Comparison of ENCODE assay signal across 8 cellular contexts in the genomic region with DNA sequence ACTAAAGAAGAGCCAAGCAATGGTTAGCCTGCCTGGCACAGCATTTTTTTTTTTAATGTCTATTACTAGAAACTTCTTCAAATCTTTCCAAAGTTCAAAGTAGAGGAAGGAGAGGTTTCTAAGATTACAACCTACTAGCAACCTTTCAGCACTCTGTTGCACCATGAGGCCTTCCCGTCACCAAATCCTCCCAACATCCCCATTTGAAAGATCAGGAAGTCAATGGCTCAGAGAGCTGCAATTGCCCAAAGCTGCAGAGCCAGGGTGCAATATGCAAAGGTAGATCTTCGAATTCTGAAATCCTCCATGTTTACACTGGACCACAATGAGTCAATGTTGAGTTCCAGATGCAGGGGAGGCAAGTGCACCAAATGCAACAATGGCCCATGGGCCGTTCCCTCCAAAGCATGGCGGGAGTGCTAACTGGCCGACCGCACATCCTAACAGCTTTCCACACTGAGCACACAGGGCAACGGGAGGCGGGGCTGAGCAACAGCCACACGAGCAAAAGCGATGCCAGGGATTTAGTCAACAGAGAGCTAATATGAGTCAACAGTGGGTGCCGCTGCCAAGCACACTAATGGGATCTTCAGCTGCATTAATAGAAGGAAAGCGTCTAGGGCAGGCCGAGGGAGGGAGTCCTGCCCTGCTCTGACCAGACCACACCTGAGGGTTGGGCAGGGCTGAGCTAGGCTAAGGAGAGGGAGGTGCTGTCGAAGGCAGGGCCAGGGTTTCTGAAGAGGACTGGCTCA. TPM values are rescaled to one million over a fixed set of nuclear protein-coding genes. Genes with fewer than 3 reads are reported as not detected.
DNase-seq lines count a peak whose midpoint lies in the region; ATAC-seq and TF ChIP-seq lines count a peak whose summit lies in the region.

No MANE protein-coding gene starts in this region.

- no peak for TF ChIP-seq CTCF in chondrocyte (IDR thresholded peaks at IDR 0.05)
- TF ChIP-seq CTCF in nephron (IDR thresholded peaks at IDR 0.05; ENCODE audit: unreplicated experiment in 3 of 3), result no peak

- H3K27ac Mint-ChIP-seq in chondrocyte (ENCODE audit: unreplicated experiment) (peak overlapping the region; percentile 29), nephron (peak overlapping the region in 1 of 3 experiments; percentile 31)
- no peak overlapping the region for H3K27ac Mint-ChIP-seq in activated naive CD4-positive, alpha-beta T cell treated with anti-CD3 and anti-CD28 coated beads, Interleukin-2, amount 10 ng/mL, durations not matched to agents 7 days and 5 days
- H3K27ac Mint-ChIP-seq in activated CD4-positive, alpha-beta T cell treated with anti-CD3 and anti-CD28 coated beads for 36 hours, result no peak overlapping the region

- intact Hi-C loops in activated CD4-positive, alpha-beta T cell treated with anti-CD3 and anti-CD28 coated beads for 36 hours (cut with DNase I, micrococcal nuclease), result no loop called here

- H3K9me3 Mint-ChIP-seq in chondrocyte (ENCODE audit: low read depth) (no peaks in the 10 kb centered on the region), nephron (no peaks in the 10 kb centered on the region)
- no peaks in the 10 kb centered on the region for H3K9me3 Mint-ChIP-seq in activated naive CD4-positive, alpha-beta T cell treated with anti-CD3 and anti-CD28 coated beads, Interleukin-2, amount 10 ng/mL, durations not matched to agents 7 days and 5 days
- no peaks in the 10 kb centered on the region for H3K9me3 Mint-ChIP-seq in activated CD4-positive, alpha-beta T cell treated with anti-CD3 and anti-CD28 coated beads for 36 hours (ENCODE audit: low read depth)

- CTCF ChIA-PET in activated naive CD4-positive, alpha-beta T cell treated with anti-CD3 and anti-CD28 coated beads, Interleukin-2, amount 10 ng/mL, durations not matched to agents 7 days and 5 days (lab: Charles Lee), result interaction anchor here (1.3 kb wide), 1 partner anchor 9 kb away, joined by 3 read pairs; no protein-coding TSS in a partner anchor
- CTCF ChIA-PET in activated CD4-positive, alpha-beta T cell treated with anti-CD3 and anti-CD28 coated beads for 36 hours (lab: Charles Lee), result interaction anchor here (1.5 kb wide), 1 partner anchor 10 kb away, joined by 3 read pairs; no protein-coding TSS in a partner anchor

- no peaks in the 10 kb centered on the region for H3K27me3 Mint-ChIP-seq in chondrocyte (ENCODE audit: low read depth)
- peaks cover 57% of the 10 kb centered on the region for H3K27me3 Mint-ChIP-seq in nephron (ENCODE audit: low read depth)
- peaks cover 86% of the 10 kb centered on the region for H3K27me3 Mint-ChIP-seq in activated naive CD4-positive, alpha-beta T cell treated with anti-CD3 and anti-CD28 coated beads, Interleukin-2, amount 10 ng/mL, durations not matched to agents 7 days and 5 days
- H3K27me3 Mint-ChIP-seq in activated CD4-positive, alpha-beta T cell treated with anti-CD3 and anti-CD28 coated beads for 36 hours, result peaks cover 50% of the 10 kb centered on the region

- POLR2A ChIA-PET in activated CD4-positive, alpha-beta T cell treated with anti-CD3 and anti-CD28 coated beads for 36 hours (lab: Charles Lee), result no interaction called here

- H3K4me3 Mint-ChIP-seq in chondrocyte (ENCODE audit: unreplicated experiment) (no peak overlapping the region), nephron (peak overlapping the region; percentile 2 to 23 (median 8))
- no peak overlapping the region for H3K4me3 Mint-ChIP-seq in activated naive CD4-positive, alpha-beta T cell treated with anti-CD3 and anti-CD28 coated beads, Interleukin-2, amount 10 ng/mL, durations not matched to agents 7 days and 5 days
- H3K4me3 Mint-ChIP-seq in activated CD4-positive, alpha-beta T cell treated with anti-CD3 and anti-CD28 coated beads for 36 hours, result no peak overlapping the region

- H3K36me3 Mint-ChIP-seq in chondrocyte (ENCODE audit: low read depth) (no peaks in the 10 kb centered on the region), nephron (ENCODE audit: low read depth) (no peaks in the 10 kb centered on the region)
- H3K36me3 Mint-ChIP-seq in activated naive CD4-positive, alpha-beta T cell treated with anti-CD3 and anti-CD28 coated beads, Interleukin-2, amount 10 ng/mL, durations not matched to agents 7 days and 5 days, result no peaks in the 10 kb centered on the region
- H3K36me3 Mint-ChIP-seq in activated CD4-positive, alpha-beta T cell treated with anti-CD3 and anti-CD28 coated beads for 36 hours (ENCODE audit: low read depth), result no peaks in the 10 kb centered on the region

- H3K4me1 Mint-ChIP-seq in chondrocyte (ENCODE audit: low read depth), result peaks cover 41% of the 10 kb centered on the region
- peaks cover 41% of the 10 kb centered on the region for H3K4me1 Mint-ChIP-seq in nephron
- peaks cover 6% of the 10 kb centered on the region for H3K4me1 Mint-ChIP-seq in activated naive CD4-positive, alpha-beta T cell treated with anti-CD3 and anti-CD28 coated beads, Interleukin-2, amount 10 ng/mL, durations not matched to agents 7 days and 5 days
- H3K4me1 Mint-ChIP-seq in activated CD4-positive, alpha-beta T cell treated with anti-CD3 and anti-CD28 coated beads for 36 hours, result peaks cover 14% of the 10 kb centered on the region

- DNase-seq in EL (peak; percentile 71), NCI-H446 (lab: John Stamatoyannopoulos, UW) (peak; percentile 13 to 82), chondrocyte (ENCODE audit: low spot score) (no peak), activated T-cell treated with anti-CD3 and anti-CD28 coated beads for 4 hours (no peak)
- DNase-seq in activated naive CD4-positive, alpha-beta T cell treated with anti-CD3 and anti-CD28 coated beads, Interleukin-2, amount 10 ng/mL, durations not matched to agents 7 days and 5 days, result no peak
- DNase-seq in activated CD4-positive, alpha-beta T cell treated with anti-CD3 and anti-CD28 coated beads for 36 hours, result no peak

- no peak for ATAC-seq in HG02763 (IDR thresholded peaks at IDR 0.05; ENCODE audit: unreplicated experiment)
- ATAC-seq in activated CD4-positive, alpha-beta T cell treated with anti-CD3 and anti-CD28 coated beads for 36 hours, result no peak

RNA-seq across cellular contexts. Expression of a gene that starts 4.8 kb away (rescaled TPM):
- 3.7 to 5.4 TPM (median 4.1 TPM) in 3 replicates for total RNA-seq in chondrocyte
- total RNA-seq in activated CD4-positive, alpha-beta T cell treated with anti-CD3 and anti-CD28 coated beads for 36 hours, result under 1 TPM; 0.23 to 0.33 TPM

Comparison
In these comparisons a context has a peak if more than half of its experiments do, and no peak if none do; other contexts are left out.
1. DNase-seq: peak in EL (single experiment) and NCI-H446 (2 of 2); none in chondrocyte (single experiment), activated T-cell treated with anti-CD3 and anti-CD28 coated beads for 4 hours (single experiment), activated naive CD4-positive, alpha-beta T cell treated with anti-CD3 and anti-CD28 coated beads, Interleukin-2, amount 10 ng/mL, durations not matched to agents 7 days and 5 days (single experiment) and activated CD4-positive, alpha-beta T cell treated with anti-CD3 and anti-CD28 coated beads for 36 hours (single experiment).
2. H3K4me3 Mint-ChIP-seq: peak in nephron (3 of 3); none in chondrocyte (single experiment), activated naive CD4-positive, alpha-beta T cell treated with anti-CD3 and anti-CD28 coated beads, Interleukin-2, amount 10 ng/mL, durations not matched to agents 7 days and 5 days (single experiment) and activated CD4-positive, alpha-beta T cell treated with anti-CD3 and anti-CD28 coated beads for 36 hours (single experiment).